In genomic region chr22:17430298-17430900, GRCh38 we compare ENCODE assay signal across 11 cellular contexts.
DNase-seq lines count a peak whose midpoint lies in the region; ATAC-seq and TF ChIP-seq lines count a peak whose summit lies in the region.
"Had no signal": no experiment of that assay in that cellular context is flagged by ENCODE, and none has a peak within 500 bp of the region (broad histone marks: within the 10 kb centered on the region; RNA-seq: fewer than 3 reads in every experiment).

No MANE protein-coding gene starts in this region.

- peak overlapping the region; percentile 39 for H3K27ac ChIP-seq in HUES48 (ENCODE audit: low read depth, low read length)
- H3K27ac ChIP-seq in heart left ventricle = no peak overlapping the region

- H3K27me3 ChIP-seq in HUES48 (ENCODE audit: control insufficient read depth, insufficient read depth, low read length) = no peaks in the 10 kb centered on the region
- H3K27me3 ChIP-seq in heart left ventricle = no peaks in the 10 kb centered on the region

- DNase-seq in amniotic epithelial cell (ENCODE audit: low read depth) = peak; percentile 37
- peak in 2 of 5 donors; percentile 32 to 36 for DNase-seq in heart left ventricle
- DNase-seq in renal cortical epithelial cell (ENCODE audit: low read depth) = peak; percentile 51
- DNase-seq in RKO (ENCODE audit: low spot score) = no peak
- no peak for DNase-seq in DMS153 treated with DMSO at 0.1 percent for 48 hours (lab: John Stamatoyannopoulos, UW; ENCODE audit: unreplicated experiment)
- DNase-seq in UCSD-AML1 (lab: John Stamatoyannopoulos, UW; ENCODE audit: unreplicated experiment) = no peak
- DNase-seq: hippocampal formation; stimulated activated CD4-positive, alpha-beta T cell treated with anti-CD3 and anti-CD28 coated beads, Interleukin-12 subunit alpha, Interleukin-12 subunit beta, amount 100 ng/mL, for 4 hours had no signal

- intact Hi-C loops in heart left ventricle (cut with DNase I) = loop anchor here in 2 of 10 donors (10.0 kb wide), 2 partner anchors 56 to 64 kb away; no protein-coding TSS in a partner anchor

- H3K4me1 ChIP-seq in HUES48 (ENCODE audit: control insufficient read depth, insufficient read depth, low read length) (peaks cover 58% of the 10 kb centered on the region), heart left ventricle (peaks cover 0 to 13% (median 4%) of the 10 kb centered on the region in 12 donors)

- TF ChIP-seq POLR2A in heart left ventricle (IDR thresholded peaks at IDR 0.05) = no peak

- H3K36me3 ChIP-seq in HUES48 (ENCODE audit: control insufficient read depth, insufficient read depth, low read length) (peaks cover 2% of the 10 kb centered on the region; the same call in 1 of the 2 replicates), heart left ventricle (no peaks in the 10 kb centered on the region)
- H3K36me3 ChIP-seq: HAP-1 had no signal

- no peak overlapping the region for H3K9ac ChIP-seq in HUES48 (ENCODE audit: low read depth, low read length)

- 32 to 71% (median 64%) methylated on average over 1 of the region's 1 CpG for WGBS in heart left ventricle, 4 donors

- ATAC-seq in heart left ventricle = peak; percentile 35 to 94 (median 85)
- ATAC-seq in GM21737 (IDR thresholded peaks at IDR 0.05; ENCODE audit: unreplicated experiment) = no peak

- TF ChIP-seq CTCF in heart left ventricle (IDR thresholded peaks at IDR 0.05) = no peak

- H3K9me3 ChIP-seq in HUES48 (ENCODE audit: control insufficient read depth, insufficient read depth, low read length) (no peaks in the 10 kb centered on the region), heart left ventricle (no peaks in the 10 kb centered on the region)
- H3K9me3 ChIP-seq: HAP-1 had no signal

- H3K4me3 ChIP-seq in HUES48 (ENCODE audit: low read depth, low read length) (no peak overlapping the region), heart left ventricle (no peak overlapping the region)
- H3K4me3 ChIP-seq: HAP-1 had no signal

Comparison
In these comparisons a context has a peak if more than half of its experiments do, and no peak if none do; other contexts are left out.
1. DNase-seq: peak in amniotic epithelial cell (single experiment) and renal cortical epithelial cell (single experiment); none in RKO (single experiment), DMS153 treated with DMSO at 0.1 percent for 48 hours (single experiment) and UCSD-AML1 (single experiment).